In the genomic region with DNA sequence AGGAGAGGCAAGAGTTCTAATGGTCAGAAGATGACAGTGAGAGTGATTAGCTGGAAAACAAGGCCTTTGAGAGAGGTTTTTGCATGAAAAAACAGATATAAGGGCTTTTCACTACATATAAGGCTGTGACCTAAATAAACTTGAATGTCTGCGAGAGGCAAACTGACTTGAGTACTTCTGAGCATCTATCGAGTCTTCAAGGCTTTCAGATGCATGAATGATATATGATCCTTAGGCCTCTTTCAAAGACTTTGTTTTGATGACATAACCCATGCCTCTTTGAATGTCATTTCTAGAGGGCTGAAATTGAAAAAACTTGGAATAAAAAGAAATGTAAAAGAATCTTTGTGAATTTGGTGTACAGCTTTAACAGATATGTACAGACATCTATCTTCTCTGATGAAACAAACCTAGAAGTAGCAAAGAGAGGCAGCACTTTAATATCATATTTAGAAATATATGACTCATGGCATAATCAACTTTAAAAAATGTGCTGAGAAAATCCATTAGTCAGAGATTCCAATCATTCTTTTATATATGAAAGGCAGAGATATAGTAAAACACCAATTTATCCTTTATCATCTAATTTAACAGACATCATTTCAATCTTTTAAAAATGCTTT, we compare ENCODE assay signal across 14 cellular contexts.
A peak's percentile ranks its signal among the peaks of the same experiment; 100 is the strongest.
DNase-seq lines count a peak whose midpoint lies in the region; ATAC-seq and TF ChIP-seq lines count a peak whose summit lies in the region.
"Had no signal": no experiment of that assay in that cellular context is flagged by ENCODE, and none has a peak within 500 bp of the region (broad histone marks: within the 10 kb centered on the region; RNA-seq: fewer than 3 reads in every experiment).

No MANE protein-coding gene starts in this region.

- H3K9me3 ChIP-seq in Caco-2 = no peaks in the 10 kb centered on the region
- H3K9me3 ChIP-seq: BLaER1 treated with 17β-estradiol and CSF1 and Interleukin-3, amounts not matched to agents 10 nM and 100 nM had no signal

- peaks cover 87% of the 10 kb centered on the region for H3K36me3 Mint-ChIP-seq in Caco-2 (ENCODE audit: insufficient read depth, unreplicated experiment)
- no peaks in the 10 kb centered on the region for H3K36me3 Mint-ChIP-seq in stimulated activated effector memory CD8-positive, alpha-beta T cell treated with anti-CD3 and anti-CD28 coated beads, Interleukin-12 subunit alpha, Interleukin-12 subunit beta, amount 100 ng/mL, for 72 hours

- no peak for ATAC-seq in GM21423 (IDR thresholded peaks at IDR 0.05; ENCODE audit: unreplicated experiment)
- ATAC-seq in HG02763 (IDR thresholded peaks at IDR 0.05; ENCODE audit: unreplicated experiment) = no peak
- no peak for ATAC-seq in stimulated activated effector memory CD8-positive, alpha-beta T cell treated with anti-CD3 and anti-CD28 coated beads, Interleukin-12 subunit alpha, Interleukin-12 subunit beta, amount 100 ng/mL, for 72 hours
- ATAC-seq in HG03460 (IDR thresholded peaks at IDR 0.05; ENCODE audit: unreplicated experiment) = no peak

- no peaks in the 10 kb centered on the region; the same call in 1 of the 2 replicates for H3K36me3 ChIP-seq in Caco-2 (ENCODE audit: control insufficient read depth, insufficient read depth, low read length)
- H3K36me3 ChIP-seq: BLaER1 treated with 17β-estradiol and CSF1 and Interleukin-3, amounts not matched to agents 10 nM and 100 nM had no signal

- no peaks in the 10 kb centered on the region for H3K27me3 ChIP-seq in Caco-2 (replicated peaks; ENCODE audit: control insufficient read depth, insufficient read depth, low read length)
- H3K27me3 ChIP-seq: BLaER1 treated with 17β-estradiol and CSF1 and Interleukin-3, amounts not matched to agents 10 nM and 100 nM had no signal

- H3K4me3 ChIP-seq in Caco-2 (ENCODE audit: low read depth, low read length) (no peak overlapping the region), choroid plexus epithelial cell (ENCODE audit: low read depth, low read length) (no peak overlapping the region)
- H3K4me3 ChIP-seq: BLaER1 treated with 17β-estradiol and CSF1 and Interleukin-3, amounts not matched to agents 10 nM and 100 nM had no signal

- H3K27me3 Mint-ChIP-seq in Caco-2 (ENCODE audit: insufficient read depth, unreplicated experiment) = no peaks in the 10 kb centered on the region

- H3K27ac Mint-ChIP-seq in Caco-2 (ENCODE audit: unreplicated experiment) = peak overlapping the region; percentile 36
- no peak overlapping the region for H3K27ac Mint-ChIP-seq in stimulated activated effector memory CD8-positive, alpha-beta T cell treated with anti-CD3 and anti-CD28 coated beads, Interleukin-12 subunit alpha, Interleukin-12 subunit beta, amount 100 ng/mL, for 72 hours

- BruUV-seq in Caco-2 (replicated peaks; lab: Mats Ljungman, UMichigan) = no TSS peak

- H3K9me3 Mint-ChIP-seq in Caco-2 (ENCODE audit: unreplicated experiment) = no peaks in the 10 kb centered on the region
- H3K9me3 Mint-ChIP-seq in stimulated activated effector memory CD8-positive, alpha-beta T cell treated with anti-CD3 and anti-CD28 coated beads, Interleukin-12 subunit alpha, Interleukin-12 subunit beta, amount 100 ng/mL, for 72 hours = no peaks in the 10 kb centered on the region

- no peak for TF ChIP-seq CTCF in Caco-2 (IDR thresholded peaks at IDR 0.05; ENCODE audit: insufficient read depth in 1 of 2, low read depth in 1 of 2, low read length in 1 of 2, severe bottlenecking in 1 of 2, unreplicated experiment in 1 of 2)
- no peak for TF ChIP-seq CTCF in choroid plexus epithelial cell (conservative IDR thresholded peaks at IDR 0.05; ENCODE audit: low read depth, low read length)

- CTCF ChIA-PET in Caco-2 (lab: Charles Lee) = no interaction called here

- H3K4me1 ChIP-seq in Caco-2 = peaks cover 68% of the 10 kb centered on the region

- intact Hi-C loops in Caco-2 (cut with micrococcal nuclease; ENCODE audit: unreplicated experiment) = no loop called here

- H3K4me1 Mint-ChIP-seq in Caco-2 (ENCODE audit: low read depth, unreplicated experiment) = peaks cover 52% of the 10 kb centered on the region
- no peaks in the 10 kb centered on the region for H3K4me1 Mint-ChIP-seq in stimulated activated effector memory CD8-positive, alpha-beta T cell treated with anti-CD3 and anti-CD28 coated beads, Interleukin-12 subunit alpha, Interleukin-12 subunit beta, amount 100 ng/mL, for 72 hours

- DNase-seq in Caco-2 (no peak), NCI-H226 (peak; percentile 76), choroid plexus epithelial cell (ENCODE audit: low read depth) (peak; percentile 58), midbrain (lab: John Stamatoyannopoulos, UW) (peak; percentile 11)
- DNase-seq in stimulated activated effector memory CD8-positive, alpha-beta T cell treated with anti-CD3 and anti-CD28 coated beads, Interleukin-12 subunit alpha, Interleukin-12 subunit beta, amount 100 ng/mL, for 72 hours (ENCODE audit: low spot score in 2 of 2) = no peak
- DNase-seq: activated CD4-positive, alpha-beta T cell treated with anti-CD3 and anti-CD28 coated beads, Interleukin-2, amount 50 U/mL, for 4 hours; activated effector memory CD4-positive, alpha-beta T cell treated with anti-CD3 and anti-CD28 coated beads, Interleukin-2, amount 50 U/mL, for 16 hours; GDM1; NCI-H2081 treated with DMSO at 0.1 percent for 48 hours; OCI-M1 had no signal

- POLR2A ChIA-PET in Caco-2 (lab: Charles Lee) = no interaction called here

- H3K4me3 Mint-ChIP-seq in Caco-2 (ENCODE audit: unreplicated experiment) = no peak overlapping the region
- no peak overlapping the region for H3K4me3 Mint-ChIP-seq in stimulated activated effector memory CD8-positive, alpha-beta T cell treated with anti-CD3 and anti-CD28 coated beads, Interleukin-12 subunit alpha, Interleukin-12 subunit beta, amount 100 ng/mL, for 72 hours

Comparison
In these comparisons a context has a peak if more than half of its experiments do, and no peak if none do; other contexts are left out.
1. DNase-seq: peak in NCI-H226 (single experiment), choroid plexus epithelial cell (single experiment) and midbrain (single experiment); none in Caco-2 (0 of 2) and stimulated activated effector memory CD8-positive, alpha-beta T cell treated with anti-CD3 and anti-CD28 coated beads, Interleukin-12 subunit alpha, Interleukin-12 subunit beta, amount 100 ng/mL, for 72 hours (0 of 2).